Comparison of ENCODE assay signal across 8 cellular contexts in genomic region chr6:140774080-140774505, GRCh38.
A peak's percentile ranks its signal among the peaks of the same experiment; 100 is the strongest.
DNase-seq lines count a peak whose midpoint lies in the region; ATAC-seq and TF ChIP-seq lines count a peak whose summit lies in the region.

No MANE protein-coding gene starts in this region.

- no peak overlapping the region for H3K27ac Mint-ChIP-seq in activated T-helper 2 cell treated with anti-CD3 and anti-CD28 coated beads, Interferon-gamma antibody, Interleukin-2, Interleukin-4, amounts not matched to agents 10 μg/mL and 5 μg/mL and 100 μg/mL, durations not matched to agents 14 hours and 24 hours and 36 hours

- DNase-seq in Right ventricle myocardium inferior (ENCODE audit: missing footprints): no peak
- no peak for DNase-seq in right atrium auricular region (ENCODE audit: low spot score)
- peak; percentile 40 for DNase-seq in NCI-H345 (lab: John Stamatoyannopoulos, UW)
- peak; percentile 88 for DNase-seq in fibroblast of the aortic adventitia (ENCODE audit: low read depth)
- peak; percentile 75 for DNase-seq in stromal cell of bone marrow (ENCODE audit: low read depth)
- DNase-seq in activated gamma-delta T cell treated with Interleukin-2 at 50 U/mL for 16 hours: no peak
- DNase-seq in activated T-helper 2 cell treated with anti-CD3 and anti-CD28 coated beads, Interferon-gamma antibody, Interleukin-2, Interleukin-4, amounts not matched to agents 10 μg/mL and 5 μg/mL and 100 μg/mL, durations not matched to agents 14 hours and 24 hours and 36 hours (ENCODE audit: low spot score): no peak

- ATAC-seq in Right ventricle myocardium inferior (peak; percentile 95), HG02870 (IDR thresholded peaks at IDR 0.05; ENCODE audit: unreplicated experiment) (peak; percentile 100)

- no peak overlapping the region for H3K4me3 ChIP-seq in right atrium auricular region
- no peak overlapping the region for H3K4me3 ChIP-seq in fibroblast of the aortic adventitia (ENCODE audit: low read depth, low read length)

- no peak overlapping the region for H3K4me3 Mint-ChIP-seq in activated T-helper 2 cell treated with anti-CD3 and anti-CD28 coated beads, Interferon-gamma antibody, Interleukin-2, Interleukin-4, amounts not matched to agents 10 μg/mL and 5 μg/mL and 100 μg/mL, durations not matched to agents 14 hours and 24 hours and 36 hours (ENCODE audit: low read depth)

- no peaks in the 10 kb centered on the region for H3K36me3 ChIP-seq in right atrium auricular region

- peaks cover 8% of the 10 kb centered on the region for H3K4me1 Mint-ChIP-seq in activated T-helper 2 cell treated with anti-CD3 and anti-CD28 coated beads, Interferon-gamma antibody, Interleukin-2, Interleukin-4, amounts not matched to agents 10 μg/mL and 5 μg/mL and 100 μg/mL, durations not matched to agents 14 hours and 24 hours and 36 hours (ENCODE audit: low read depth)

- H3K9me3 Mint-ChIP-seq in activated T-helper 2 cell treated with anti-CD3 and anti-CD28 coated beads, Interferon-gamma antibody, Interleukin-2, Interleukin-4, amounts not matched to agents 10 μg/mL and 5 μg/mL and 100 μg/mL, durations not matched to agents 14 hours and 24 hours and 36 hours: peaks cover 23% of the 10 kb centered on the region

- TF ChIP-seq CTCF in right atrium auricular region (IDR thresholded peaks at IDR 0.05): no peak
- no peak for TF ChIP-seq CTCF in fibroblast of the aortic adventitia (IDR thresholded peaks at IDR 0.05; ENCODE audit: insufficient read depth, low read length)

- no peaks in the 10 kb centered on the region for H3K4me1 ChIP-seq in right atrium auricular region

- H3K9me3 ChIP-seq in right atrium auricular region: peaks cover 0 to 12% of the 10 kb centered on the region in 2 donors

- no peaks in the 10 kb centered on the region for H3K36me3 Mint-ChIP-seq in activated T-helper 2 cell treated with anti-CD3 and anti-CD28 coated beads, Interferon-gamma antibody, Interleukin-2, Interleukin-4, amounts not matched to agents 10 μg/mL and 5 μg/mL and 100 μg/mL, durations not matched to agents 14 hours and 24 hours and 36 hours (ENCODE audit: low read depth)

- peak overlapping the region in 1 of 2 donors; percentile 65 for H3K27ac ChIP-seq in right atrium auricular region

- intact Hi-C loops in Right ventricle myocardium inferior (cut with DNase I): loop anchor here (1.0 to 10.0 kb wide), 5 partner anchors 388 to 1399 kb away; partner anchors contain the start of gene CITED2
- intact Hi-C loops in activated T-helper 2 cell treated with anti-CD3 and anti-CD28 coated beads, Interferon-gamma antibody, Interleukin-2, Interleukin-4, amounts not matched to agents 10 μg/mL and 5 μg/mL and 100 μg/mL, durations not matched to agents 14 hours and 24 hours and 36 hours (cut with micrococcal nuclease): loop anchor here (1.0 to 10.0 kb wide), 2 partner anchors 35 to 189 kb away; no protein-coding TSS in a partner anchor

- H3K27me3 ChIP-seq in right atrium auricular region: no peaks in the 10 kb centered on the region

- peaks cover 10% of the 10 kb centered on the region for H3K27me3 Mint-ChIP-seq in activated T-helper 2 cell treated with anti-CD3 and anti-CD28 coated beads, Interferon-gamma antibody, Interleukin-2, Interleukin-4, amounts not matched to agents 10 μg/mL and 5 μg/mL and 100 μg/mL, durations not matched to agents 14 hours and 24 hours and 36 hours (ENCODE audit: low read depth)

Comparison
In these comparisons a context has a peak if more than half of its experiments do, and no peak if none do; other contexts are left out.
1. DNase-seq: peak in NCI-H345 (single experiment), fibroblast of the aortic adventitia (single experiment) and stromal cell of bone marrow (single experiment); none in Right ventricle myocardium inferior (single experiment), right atrium auricular region (single experiment), activated gamma-delta T cell treated with Interleukin-2 at 50 U/mL for 16 hours (single experiment) and activated T-helper 2 cell treated with anti-CD3 and anti-CD28 coated beads, Interferon-gamma antibody, Interleukin-2, Interleukin-4, amounts not matched to agents 10 μg/mL and 5 μg/mL and 100 μg/mL, durations not matched to agents 14 hours and 24 hours and 36 hours (single experiment).